ENCODE assay signal across 10 cellular contexts in the genomic region with DNA sequence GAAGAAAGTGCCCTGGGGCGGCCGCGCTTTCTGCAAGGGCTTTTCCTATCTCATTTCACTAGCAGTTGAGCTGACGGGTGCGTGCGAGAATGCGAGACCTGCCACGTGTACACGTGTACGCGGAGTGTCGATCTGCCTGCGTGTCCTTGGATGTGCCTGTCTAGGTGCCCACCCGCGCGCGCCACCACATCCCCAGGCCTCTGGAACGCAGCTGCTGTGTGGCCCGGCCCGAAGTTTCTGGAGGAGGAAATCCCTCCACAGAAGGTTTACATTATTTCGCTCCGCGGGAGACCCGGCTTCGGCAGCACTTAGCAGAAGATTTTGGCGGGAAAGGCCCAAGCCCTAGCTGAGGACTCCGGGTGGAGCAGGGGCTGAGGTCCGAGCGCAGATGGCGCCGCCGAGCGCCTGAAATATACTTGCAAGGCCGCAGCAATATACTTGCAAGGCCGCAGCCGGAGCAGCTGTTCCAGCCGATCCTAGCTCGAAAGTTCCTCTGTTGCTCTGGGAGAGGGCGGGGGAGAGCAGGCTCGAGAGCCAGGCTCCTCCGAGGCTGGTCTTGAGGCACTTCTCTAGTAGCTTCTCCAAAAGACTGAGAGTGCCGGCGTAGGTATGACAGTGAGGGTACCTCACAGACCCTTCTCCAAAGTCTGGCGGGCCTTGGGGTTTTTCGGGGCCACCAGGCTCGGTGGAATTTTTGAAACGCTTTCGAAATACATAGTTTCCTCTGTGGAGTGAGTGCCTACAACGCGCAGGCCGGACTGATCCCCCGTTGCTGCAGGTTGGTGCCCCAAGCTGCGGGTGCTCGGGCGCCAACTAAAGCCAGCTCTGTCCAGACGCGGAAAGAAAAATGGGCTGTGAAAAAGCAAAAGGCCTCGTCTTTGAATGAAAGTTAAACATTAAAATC. TPM values are rescaled to one million over a fixed set of nuclear protein-coding genes. Genes with fewer than 3 reads are reported as not detected.
DNase-seq lines count a peak whose midpoint lies in the region; ATAC-seq, FAIRE-seq and TF ChIP-seq lines count a peak whose summit lies in the region.
"Had no signal": no experiment of that assay in that cellular context is flagged by ENCODE, and none has a peak within 500 bp of the region (broad histone marks: within the 10 kb centered on the region; RNA-seq: fewer than 3 reads in every experiment).

No MANE protein-coding gene starts in this region.

- no peak overlapping the region for H4K91ac ChIP-seq in H1 (replicated peaks; ENCODE audit: insufficient read length, low read length)

- no peak for ATAC-seq in HG03159 (IDR thresholded peaks at IDR 0.05; ENCODE audit: unreplicated experiment)

- peak; percentile 45 to 58 for TF ChIP-seq RAD21 in H1 (IDR thresholded peaks at IDR 0.05 in 1 of 2, conservative IDR thresholded peaks at IDR 0.05 in 1 of 2; ENCODE audit: low read depth in 2 of 2, low read length in 2 of 2)
- TF ChIP-seq RAD21 in neural cell (conservative IDR thresholded peaks at IDR 0.05) = no peak

- H3K56ac ChIP-seq in H1 (replicated peaks; ENCODE audit: insufficient read length, low read depth, low read length) = no peak overlapping the region

- no peak overlapping the region for H4K5ac ChIP-seq in H1 (ENCODE audit: insufficient read length, low read depth, low read length)

- H4K20me1 ChIP-seq in H1 (replicated peaks in 1 of 2; ENCODE audit: control insufficient read depth in 1 of 2, insufficient read depth in 2 of 2, low read length in 2 of 2) = peaks cover 6 to 20% of the 10 kb centered on the region in 2 experiments
- no peaks in the 10 kb centered on the region for H4K20me1 ChIP-seq in neural cell (ENCODE audit: insufficient read depth)

- peaks cover 0 to 3% of the 10 kb centered on the region in 2 experiments; a peak in 1 of 4 replicates for H3K9me3 ChIP-seq in H1 (ENCODE audit: insufficient read depth in 2 of 2, low read depth in 1 of 2, low read length in 1 of 2)
- H3K9me3 ChIP-seq in neural cell (ENCODE audit: low read length) = no peaks in the 10 kb centered on the region

- H3K4me1 Mint-ChIP-seq in Calu3 (ENCODE audit: low read depth, unreplicated experiment) = no peaks in the 10 kb centered on the region

- no peaks in the 10 kb centered on the region for H3K79me1 ChIP-seq in H1 (ENCODE audit: low read depth, low read length)

- no peaks in the 10 kb centered on the region for H3K79me2 ChIP-seq in H1 (ENCODE audit: control insufficient read depth in 1 of 2, insufficient read depth in 2 of 2, low read length in 2 of 2)
- H3K79me2 ChIP-seq in neural cell (replicated peaks; ENCODE audit: insufficient read depth, low read length) = no peaks in the 10 kb centered on the region

- H3K4me1 ChIP-seq in H1 (replicated peaks in 1 of 4; ENCODE audit: control insufficient read depth in 3 of 4, insufficient read depth in 4 of 4, low read length in 3 of 4) = peaks cover 7 to 29% (median 13%) of the 10 kb centered on the region in 4 experiments

- peak overlapping the region; percentile 83 for H3K4me3 ChIP-seq in AG04449 (ENCODE audit: low read depth, low read length)
- H3K4me3 ChIP-seq in H1 (ENCODE audit: extremely low read depth in 1 of 4, insufficient read depth in 2 of 4, low read depth in 3 of 4, low read length in 4 of 4) = peak overlapping the region; percentile 10 to 51 (median 14); a peak in 5 of 8 replicates
- no peak overlapping the region for H3K4me3 ChIP-seq in neural cell (ENCODE audit: low read length)
- H3K4me3 ChIP-seq: SK-N-MC had no signal

- TF ChIP-seq POLR2A in GM18951 (IDR thresholded peaks at IDR 0.05; ENCODE audit: extremely low read depth, insufficient read depth, insufficient read length) (peak; percentile 50), H1 (IDR thresholded peaks at IDR 0.05; ENCODE audit: control extremely low read depth in 1 of 2, low read depth in 2 of 2, low read length in 2 of 2) (no peak)

- intact Hi-C loops in Calu3 (cut with micrococcal nuclease; ENCODE audit: unreplicated experiment) = no loop called here

- H2BK12ac ChIP-seq in H1 (ENCODE audit: low read depth, low read length) = peak overlapping the region; percentile 80; the same call in 1 of the 2 replicates

- no peak for TF ChIP-seq EP300 in H1 (IDR thresholded peaks at IDR 0.05; ENCODE audit: borderline replicate concordance in 1 of 2, low read depth in 2 of 2, low read length in 2 of 2)
- no peak for TF ChIP-seq EP300 in neural cell (conservative IDR thresholded peaks at IDR 0.05; ENCODE audit: poor library complexity, severe bottlenecking)

- no peak overlapping the region for H2BK120ac ChIP-seq in H1 (replicated peaks; ENCODE audit: low read depth, low read length)

- H3K4me2 ChIP-seq in H1 (ENCODE audit: insufficient read depth in 1 of 2, low read depth in 2 of 2, low read length in 2 of 2) (peak overlapping the region; percentile 64 to 73), neural cell (ENCODE audit: low read length) (no peak overlapping the region)

- no peaks in the 10 kb centered on the region for H3F3A ChIP-seq in neural cell (ENCODE audit: insufficient read depth, low read length, poor library complexity, severe bottlenecking)

- H3K36me3 Mint-ChIP-seq in Calu3 (ENCODE audit: insufficient read depth, unreplicated experiment) = no peaks in the 10 kb centered on the region

- BruUV-seq in Calu3 (replicated peaks; lab: Mats Ljungman, UMichigan) = no TSS peak

- H3K27ac Mint-ChIP-seq in Calu3 (ENCODE audit: unreplicated experiment) = no peak overlapping the region

- 3% methylated on average over 52 of the region's 58 CpGs; no CpG with 5 or more reads in 1 of the 2 experiments for WGBS in H1 (ENCODE audit: extremely low coverage in 1 of 2, insufficient coverage in 1 of 2, insufficient read length in 1 of 2, insufficient replicate concordance in 2 of 2, low coverage in 1 of 2, low lambda C conversion rate in 2 of 2, missing lambda C conversion rate in 1 of 2), 2 experiments

- peaks cover 9% of the 10 kb centered on the region; the same call in 1 of the 2 replicates for H3K23me2 ChIP-seq in H1 (ENCODE audit: low read depth, low read length)

- H3K9me3 Mint-ChIP-seq in Calu3 (ENCODE audit: low read depth, unreplicated experiment) = peaks cover 9% of the 10 kb centered on the region

- no peak overlapping the region; the same call in 1 of the 2 replicates for H2BK15ac ChIP-seq in H1 (ENCODE audit: low read length)

- H2BK20ac ChIP-seq in H1 (ENCODE audit: low read length) = no peak overlapping the region

- H3K36me3 ChIP-seq in H1 (ENCODE audit: control insufficient read depth in 2 of 4, insufficient read depth in 4 of 4, low read length in 3 of 4) (peaks cover 0 to 2% (median 0%) of the 10 kb centered on the region in 4 experiments; a peak in 1 of 8 replicates), neural cell (ENCODE audit: insufficient read depth, low read length) (no peaks in the 10 kb centered on the region)

- H3K23ac ChIP-seq in H1 (ENCODE audit: insufficient read length) = no peak overlapping the region

- POLR2A ChIA-PET in AG04449 (lab: Yijun Ruan, JAX) = interaction anchor here (1.3 to 2.3 kb wide), 3 partner anchors 9 to 156 kb away, joined by 3 to 13 read pairs (median 4); partner anchors contain the start of gene WARS2
- POLR2A ChIA-PET in H1 (lab: Charles Lee; ENCODE audit: partially characterized antibody) = interaction anchor here (0.7 to 2.0 kb wide), 7 partner anchors 8 to 24 kb away, joined by 3 to 7 read pairs (median 4); no protein-coding TSS in a partner anchor

- no peak overlapping the region for H3K4me3 Mint-ChIP-seq in Calu3 (ENCODE audit: low read depth, unreplicated experiment)

- no peaks in the 10 kb centered on the region for H3K27me3 Mint-ChIP-seq in Calu3 (ENCODE audit: unreplicated experiment)

- no peak overlapping the region for H2BK5ac ChIP-seq in H1 (ENCODE audit: low read depth, low read length)

- H2AFZ ChIP-seq in H1 (ENCODE audit: low read length) (no peak overlapping the region), neural cell (ENCODE audit: low read depth, low read length) (no peak overlapping the region)

- no peaks in the 10 kb centered on the region for H3K9me2 ChIP-seq in neural cell (ENCODE audit: insufficient read depth, low read length)

- FAIRE-seq in H1 (lab: Jason Lieb, UNC) = no peak

- H4K8ac ChIP-seq in H1 (ENCODE audit: extremely low read depth, insufficient read depth, low read length) = no peak overlapping the region

- CTCF ChIA-PET in AG04449 (lab: Yijun Ruan, JAX) = interaction anchor here (0.8 to 1.2 kb wide), 5 partner anchors 20 to 420 kb away, joined by 3 to 4 read pairs (median 3); no protein-coding TSS in a partner anchor
- CTCF ChIA-PET in H1 (lab: Charles Lee; ENCODE audit: partially characterized antibody) = interaction anchor here (0.6 to 3.5 kb wide), 8 partner anchors 9 to 764 kb away, joined by 3 to 24 read pairs (median 5); no protein-coding TSS in a partner anchor
- CTCF ChIA-PET in Calu3 (lab: Charles Lee) = no interaction called here

- no peak for DNase-seq in AG04449 (ENCODE audit: low read depth, low spot score)
- peak; percentile 80 to 81 for DNase-seq in H1 (ENCODE audit: low read depth in 1 of 2, low spot score in 2 of 2)
- no peak for DNase-seq in Calu3
- DNase-seq in NCI-H69 (lab: John Stamatoyannopoulos, UW) = no peak
- DNase-seq in germinal center (ENCODE audit: low spot score) = no peak
- DNase-seq: DND-41 had no signal

- H3K9ac ChIP-seq in H1 (replicated peaks in 1 of 4; ENCODE audit: extremely low read depth in 1 of 4, low read depth in 3 of 4, low read length in 3 of 4) = no peak overlapping the region
- H3K9ac ChIP-seq in neural cell (ENCODE audit: low read length) = no peak overlapping the region

- peaks cover 88 to 100% (median 98%) of the 10 kb centered on the region in 4 experiments for H3K27me3 ChIP-seq in H1 (replicated peaks in 1 of 4; ENCODE audit: control insufficient read depth in 3 of 4, extremely low read depth in 1 of 4, insufficient read depth in 3 of 4, low read length in 3 of 4)
- H3K27me3 ChIP-seq in neural cell (ENCODE audit: insufficient read depth, low read depth, low read length) = peaks cover 100% of the 10 kb centered on the region

- H3K18ac ChIP-seq in H1 (ENCODE audit: extremely low read depth, low read length) = 0 out of 2 replicates have a peak overlapping the region, but pooled peaks have one; percentile 19

- no peak overlapping the region for H3K14ac ChIP-seq in H1 (ENCODE audit: insufficient read length)

- in situ Hi-C loops in GM18951 (cut with MboI; ENCODE audit: low sequenced_read_pairs, unreplicated experiment) = no loop called here

- no peak for TF ChIP-seq CTCF in AG04449 (IDR thresholded peaks at IDR 0.05; ENCODE audit: insufficient read depth, low read length, missing control alignments)
- peak in 1 of 3 experiments; percentile 28; a peak in 1 of 4 replicates for TF ChIP-seq CTCF in H1 (IDR thresholded peaks at IDR 0.05; ENCODE audit: control extremely low read depth in 1 of 3, insufficient read depth in 1 of 3, low read depth in 1 of 3, low read length in 3 of 3)
- TF ChIP-seq CTCF in neural cell (IDR thresholded peaks at IDR 0.05; ENCODE audit: poor library complexity, severe bottlenecking) = no peak
- TF ChIP-seq CTCF in Calu3 (IDR thresholded peaks at IDR 0.05; ENCODE audit: unreplicated experiment) = no peak

- no peak overlapping the region for H2AK5ac ChIP-seq in H1 (ENCODE audit: low read depth, low read length)

- H3K27ac ChIP-seq in H1 (ENCODE audit: low read depth, low read length) (no peak overlapping the region), neural cell (ENCODE audit: low read length) (no peak overlapping the region)
- H3K27ac ChIP-seq: SK-N-MC had no signal

- H3K4ac ChIP-seq in H1 (replicated peaks; ENCODE audit: insufficient read length, low read depth, low read length) = no peak overlapping the region

RNA-seq across cellular contexts. Expression of gene TBX15, which starts 3.8 kb away (rescaled TPM):
- total RNA-seq in H1 (2021; fragmentation: NEBNext Ultra II Directional; extraction: Animal tissue kit (Norgen Biotek cat#: 25700)) = 0.24 and 0.42 TPM in 2 replicates
- polyA plus RNA-seq in H1 (2011; rRNA removed) (0.09 and 0.14 TPM in 2 replicates), neural cell (0.10 TPM in 1 of 2 replicates, not detected in the other)
- polyA plus RNA-seq in H1 (2011; cell fraction: cytosol; rRNA removed) = 0.14 TPM
- 0.19 TPM for polyA plus RNA-seq in H1 (2011; cell fraction: nucleus; rRNA removed)
- polyA plus RNA-seq in H1 (2012, experiment 1 of 2) = 0.04 to 0.13 TPM (median 0.10 TPM) in 3 of 4 replicates, not detected in the other
- polyA plus RNA-seq in H1 (2012, experiment 2 of 2) = not detected
- 0.12 TPM for polyA plus RNA-seq in H1 (2013, experiment 1 of 2)
- 0.11 TPM for polyA plus RNA-seq in H1 (2013, experiment 2 of 2)
- polyA minus RNA-seq in H1 (2011; rRNA and poly(A)+ RNA removed) = 0.22 and 0.35 TPM in 2 replicates
- not detected for polyA minus RNA-seq in H1 (2011; cell fraction: cytosol; rRNA and poly(A)+ RNA removed)
- polyA minus RNA-seq in H1 (2011; cell fraction: nucleus; rRNA and poly(A)+ RNA removed) = 0.40 TPM
- 0.23 TPM in 1 of 2 replicates, not detected in the other for polyA minus RNA-seq in neural cell
- total RNA-seq in Calu3 (2022) = 0.17 TPM in 1 of 2 replicates, not detected in the other

Comparison
In these comparisons a context has a peak if more than half of its experiments do, and no peak if none do; other contexts are left out.
1. DNase-seq: peak in H1 (2 of 2); none in AG04449 (single experiment), Calu3 (single experiment), NCI-H69 (single experiment) and germinal center (single experiment).